ENCODE assay signal across 7 cellular contexts in genomic region chr20:63651942-63652191, GRCh38. TPM values are rescaled to one million over a fixed set of nuclear protein-coding genes. Genes with fewer than 3 reads are reported as not detected.
A peak's percentile ranks its signal among the peaks of the same experiment; 100 is the strongest.
DNase-seq lines count a peak whose midpoint lies in the region; ATAC-seq and TF ChIP-seq lines count a peak whose summit lies in the region.

No MANE protein-coding gene starts in this region.

- H3K4me1 ChIP-seq in right atrium auricular region (peaks cover 0 to 31% of the 10 kb centered on the region in 2 donors), smooth muscle cell (ENCODE audit: low read depth) (no peaks in the 10 kb centered on the region)

- POLR2A ChIA-PET in activated CD8-positive, alpha-beta T cell treated with anti-CD3 and anti-CD28 coated beads for 36 hours (lab: Charles Lee): interaction anchor here (0.8 kb wide), 1 partner anchor 10 kb away, joined by 3 read pairs; no protein-coding TSS in a partner anchor

- H3K27ac ChIP-seq in right atrium auricular region: no peak overlapping the region
- no peak overlapping the region for H3K27ac ChIP-seq in smooth muscle cell (ENCODE audit: low read depth)

- no peak overlapping the region for H3K27ac Mint-ChIP-seq in activated CD8-positive, alpha-beta T cell treated with anti-CD3 and anti-CD28 coated beads for 36 hours

- H3K36me3 ChIP-seq in right atrium auricular region (no peaks in the 10 kb centered on the region), smooth muscle cell (ENCODE audit: low read depth) (no peaks in the 10 kb centered on the region)

- no peaks in the 10 kb centered on the region for H3K79me2 ChIP-seq in smooth muscle cell (ENCODE audit: low read depth)

- H3K27me3 Mint-ChIP-seq in activated CD8-positive, alpha-beta T cell treated with anti-CD3 and anti-CD28 coated beads for 36 hours: no peaks in the 10 kb centered on the region

- ATAC-seq in activated CD8-positive, alpha-beta T cell treated with anti-CD3 and anti-CD28 coated beads for 36 hours: peak; percentile 9
- ATAC-seq in HG02623 (IDR thresholded peaks at IDR 0.05; ENCODE audit: unreplicated experiment) (no peak), HG03469 (IDR thresholded peaks at IDR 0.05; ENCODE audit: unreplicated experiment) (no peak), HG02981 (IDR thresholded peaks at IDR 0.05; ENCODE audit: unreplicated experiment) (no peak)

- no peak overlapping the region for H3K9ac ChIP-seq in smooth muscle cell (ENCODE audit: low read depth)

- TF ChIP-seq CTCF in HFF-Myc (IDR thresholded peaks at IDR 0.05; ENCODE audit: low read depth, low read length, missing control alignments) (no peak), right atrium auricular region (IDR thresholded peaks at IDR 0.05) (no peak), smooth muscle cell (IDR thresholded peaks at IDR 0.05; ENCODE audit: borderline replicate concordance, insufficient read depth, poor library complexity, severe bottlenecking) (no peak)
- TF ChIP-seq CTCF in activated CD8-positive, alpha-beta T cell treated with anti-CD3 and anti-CD28 coated beads for 36 hours (IDR thresholded peaks at IDR 0.05): no peak

- CTCF ChIA-PET in activated CD8-positive, alpha-beta T cell treated with anti-CD3 and anti-CD28 coated beads for 36 hours (lab: Charles Lee): interaction anchor here (1.2 to 1.9 kb wide), 2 partner anchors 10 to 328 kb away, joined by 3 to 12 read pairs; no protein-coding TSS in a partner anchor

- no peaks in the 10 kb centered on the region for H3K36me3 Mint-ChIP-seq in activated CD8-positive, alpha-beta T cell treated with anti-CD3 and anti-CD28 coated beads for 36 hours (ENCODE audit: low read depth)

- H3K4me3 ChIP-seq in HFF-Myc (replicated peaks; ENCODE audit: low read depth, low read length) (peak overlapping the region; percentile 50), right atrium auricular region (peak overlapping the region; percentile 56 to 58), smooth muscle cell (peak overlapping the region; percentile 58)

- H3K27me3 ChIP-seq in right atrium auricular region (peaks cover 0 to 4% of the 10 kb centered on the region in 2 donors), smooth muscle cell (ENCODE audit: low read depth) (no peaks in the 10 kb centered on the region)

- peaks cover 20% of the 10 kb centered on the region for H3K4me1 Mint-ChIP-seq in activated CD8-positive, alpha-beta T cell treated with anti-CD3 and anti-CD28 coated beads for 36 hours (ENCODE audit: low read depth)

- H3K4me3 Mint-ChIP-seq in activated CD8-positive, alpha-beta T cell treated with anti-CD3 and anti-CD28 coated beads for 36 hours: peak overlapping the region; percentile 68

- DNase-seq in HFF-Myc (ENCODE audit: extremely low read depth, low read depth): no peak
- no peak for DNase-seq in activated CD8-positive, alpha-beta T cell treated with anti-CD3 and anti-CD28 coated beads for 36 hours
- DNase-seq in right atrium auricular region (ENCODE audit: low spot score): no peak
- no peak for DNase-seq in smooth muscle cell (lab: John Stamatoyannopoulos, UW; ENCODE audit: unreplicated experiment)

- H2AFZ ChIP-seq in smooth muscle cell (ENCODE audit: low read depth): no peak overlapping the region

- H3K9me3 ChIP-seq in right atrium auricular region (no peaks in the 10 kb centered on the region), smooth muscle cell (replicated peaks; ENCODE audit: low read depth) (no peaks in the 10 kb centered on the region)

- no peaks in the 10 kb centered on the region for H3F3A ChIP-seq in smooth muscle cell (ENCODE audit: low read depth)

- H3K4me2 ChIP-seq in smooth muscle cell: peak overlapping the region; percentile 94

- H4K20me1 ChIP-seq in smooth muscle cell (ENCODE audit: low read depth): peaks cover 13% of the 10 kb centered on the region

- WGBS in smooth muscle cell (ENCODE audit: low lambda C conversion rate): 38% methylated on average over 7 of the region's 11 CpGs

- no peaks in the 10 kb centered on the region for H3K9me3 Mint-ChIP-seq in activated CD8-positive, alpha-beta T cell treated with anti-CD3 and anti-CD28 coated beads for 36 hours

- intact Hi-C loops in activated CD8-positive, alpha-beta T cell treated with anti-CD3 and anti-CD28 coated beads for 36 hours (cut with micrococcal nuclease): no loop called here

RNA-seq across cellular contexts. Expression of gene STMN3, which starts 1.4 kb away (rescaled TPM):
- total RNA-seq in activated CD8-positive, alpha-beta T cell treated with anti-CD3 and anti-CD28 coated beads for 36 hours: 10 to 100 TPM; 17.8 to 18.4 TPM
- 10 to 100 TPM in 1 of 2 donors, 1 to 10 TPM in 1; 5.7 to 10.1 TPM for total RNA-seq in right atrium auricular region
- total RNA-seq in smooth muscle cell: 4.8 and 6.9 TPM in 2 replicates
- 10.8 and 12.1 TPM in 2 replicates for polyA plus RNA-seq in smooth muscle cell

RNA-seq across cellular contexts. Expression of gene RTEL1, which starts 6.2 kb away (rescaled TPM):
- total RNA-seq in activated CD8-positive, alpha-beta T cell treated with anti-CD3 and anti-CD28 coated beads for 36 hours: 10 to 100 TPM; 37.4 to 39.1 TPM
- total RNA-seq in right atrium auricular region (1 to 10 TPM; 4.8 to 9.2 TPM), smooth muscle cell (14.2 and 33.0 TPM in 2 replicates)
- 10.4 and 12.2 TPM in 2 replicates for polyA plus RNA-seq in smooth muscle cell

RNA-seq across cellular contexts. Expression of gene GMEB2, which starts 25.0 kb away (rescaled TPM):
- 10 to 100 TPM; 16.2 to 16.3 TPM for total RNA-seq in activated CD8-positive, alpha-beta T cell treated with anti-CD3 and anti-CD28 coated beads for 36 hours
- total RNA-seq in right atrium auricular region (1 to 10 TPM; 5.8 to 9.4 TPM), smooth muscle cell (8.9 and 9.7 TPM in 2 replicates)
- 11.3 and 14.4 TPM in 2 replicates for polyA plus RNA-seq in smooth muscle cell

RNA-seq across cellular contexts. Expression of gene TNFRSF6B, which starts 44.6 kb away (rescaled TPM):
- total RNA-seq in activated CD8-positive, alpha-beta T cell treated with anti-CD3 and anti-CD28 coated beads for 36 hours: not detected
- total RNA-seq in right atrium auricular region: 1 to 10 TPM; 1.2 to 3.8 TPM
- total RNA-seq in smooth muscle cell: 9.2 and 13.1 TPM in 2 replicates
- 13.1 and 17.1 TPM in 2 replicates for polyA plus RNA-seq in smooth muscle cell

RNA-seq across cellular contexts. Expression of gene ARFRP1, which starts 55.9 kb away (rescaled TPM):
- total RNA-seq in activated CD8-positive, alpha-beta T cell treated with anti-CD3 and anti-CD28 coated beads for 36 hours: 10 to 100 TPM; 41.7 to 44.2 TPM
- 10 to 100 TPM; 33.5 to 39.4 TPM for total RNA-seq in right atrium auricular region
- 11.8 and 27.4 TPM in 2 replicates for total RNA-seq in smooth muscle cell
- polyA plus RNA-seq in smooth muscle cell: 42.3 and 51.9 TPM in 2 replicates
